ENCODE assay signal across 23 cellular contexts in genomic region chr1:23899070-23899469, GRCh38. TPM values are rescaled to one million over a fixed set of nuclear protein-coding genes. Genes with fewer than 3 reads are reported as not detected.
DNase-seq lines count a peak whose midpoint lies in the region; ATAC-seq and TF ChIP-seq lines count a peak whose summit lies in the region.
"Had no signal": no experiment of that assay in that cellular context is flagged by ENCODE, and none has a peak within 500 bp of the region (broad histone marks: within the 10 kb centered on the region; RNA-seq: fewer than 3 reads in every experiment).

No MANE protein-coding gene starts in this region.

- TF ChIP-seq CTCF in SU-DHL-6 (IDR thresholded peaks at IDR 0.05; ENCODE audit: insufficient read depth, low read length, poor library complexity, severe bottlenecking) = no peak

- peak; percentile 36 for ATAC-seq in naive thymus-derived CD4-positive, alpha-beta T cell
- no peak for ATAC-seq in GM19463 (IDR thresholded peaks at IDR 0.05; ENCODE audit: unreplicated experiment)
- ATAC-seq: heart left ventricle had no signal

- no peaks in the 10 kb centered on the region for H3K27me3 ChIP-seq in SU-DHL-6 (ENCODE audit: low read length)
- no peaks in the 10 kb centered on the region for H3K27me3 ChIP-seq in naive thymus-derived CD4-positive, alpha-beta T cell (ENCODE audit: control insufficient read depth in 2 of 2, insufficient read depth in 2 of 2, low read length in 2 of 2)

- H3K36me3 ChIP-seq in SU-DHL-6 (ENCODE audit: low read length) = no peaks in the 10 kb centered on the region
- no peaks in the 10 kb centered on the region for H3K36me3 ChIP-seq in naive thymus-derived CD4-positive, alpha-beta T cell (ENCODE audit: control insufficient read depth in 2 of 3, insufficient read depth in 3 of 3, low read length in 3 of 3)
- H3K36me3 ChIP-seq: breast epithelium, esophagus squamous epithelium, heart left ventricle, SJCRH30 had no signal

- H3K27ac Mint-ChIP-seq in naive thymus-derived CD4-positive, alpha-beta T cell = no peak overlapping the region
- H3K27ac Mint-ChIP-seq: activated naive CD4-positive, alpha-beta T cell treated with anti-CD3 and anti-CD28 coated beads, Interleukin-2, amount 50 U/mL, for 24 hours; H9; type B pancreatic cell had no signal

- H3F3A ChIP-seq in SU-DHL-6 (ENCODE audit: insufficient read depth) = peaks cover 4% of the 10 kb centered on the region; the same call in 1 of the 2 replicates

- H3K4me1 Mint-ChIP-seq in naive thymus-derived CD4-positive, alpha-beta T cell = peaks cover 7 to 28% (median 22%) of the 10 kb centered on the region in 7 donors

- intact Hi-C loops in naive thymus-derived CD4-positive, alpha-beta T cell (cut with micrococcal nuclease) = no loop called here
- intact Hi-C loops in cardiac septum (cut with DNase I) = no loop called here

- peaks cover 27% of the 10 kb centered on the region for H3K79me2 ChIP-seq in SU-DHL-6 (ENCODE audit: insufficient read depth, low read length)

- peak overlapping the region; percentile 23 for H3K27ac ChIP-seq in SU-DHL-6 (ENCODE audit: low read depth, low read length)
- H3K27ac ChIP-seq in naive thymus-derived CD4-positive, alpha-beta T cell (ENCODE audit: low read depth, low read length) = no peak overlapping the region
- H3K27ac ChIP-seq: 22Rv1, breast epithelium, C4-2B, esophagus squamous epithelium, heart left ventricle, SJCRH30 had no signal

- no peak overlapping the region for H3K4me3 Mint-ChIP-seq in naive thymus-derived CD4-positive, alpha-beta T cell
- H3K4me3 Mint-ChIP-seq: activated naive CD4-positive, alpha-beta T cell treated with anti-CD3 and anti-CD28 coated beads, Interleukin-2, amount 50 U/mL, for 24 hours; H9; type B pancreatic cell had no signal

- no peak overlapping the region for H3K9ac ChIP-seq in SU-DHL-6 (ENCODE audit: low read length)

- H3K36me3 Mint-ChIP-seq in naive thymus-derived CD4-positive, alpha-beta T cell = no peaks in the 10 kb centered on the region
- H3K36me3 Mint-ChIP-seq: activated naive CD4-positive, alpha-beta T cell treated with anti-CD3 and anti-CD28 coated beads, Interleukin-2, amount 50 U/mL, for 24 hours; type B pancreatic cell had no signal

- H4K20me1 ChIP-seq in SU-DHL-6 (ENCODE audit: low read depth, low read length) = no peaks in the 10 kb centered on the region

- CTCF ChIA-PET in naive thymus-derived CD4-positive, alpha-beta T cell (lab: Charles Lee) = no interaction called here

- DNase-seq in SIG-M5 treated with dmso at 0.1 percent for 504 hours (lab: John Stamatoyannopoulos, UW; ENCODE audit: unreplicated experiment) (peak; percentile 47), SIG-M5 (lab: John Stamatoyannopoulos, UW) (no peak), M059J (ENCODE audit: low read depth) (peak; percentile 46), NCI-H1092 treated with DMSO at 0.1 percent for 48 hours (lab: John Stamatoyannopoulos, UW) (no peak), cardiac septum (ENCODE audit: low spot score) (no peak)
- DNase-seq in naive thymus-derived CD4-positive, alpha-beta T cell = no peak
- DNase-seq: activated CD8-positive, alpha-beta memory T cell treated with anti-CD3 and anti-CD28 coated beads, Interleukin-2, amount 50 U/mL, for 48 hours; DND-41; esophagus squamous epithelium; H9; heart left ventricle; midbrain; SJCRH30; stimulated activated CD4-positive, alpha-beta T cell treated with anti-CD3 and anti-CD28 coated beads, Interleukin-2, amount 100 ng/mL, for 48 hours; stimulated activated CD8-positive, alpha-beta memory T cell treated with anti-CD3 and anti-CD28 coated beads, Interleukin-4, amount 100 ng/mL, for 48 hours had no signal

- H2AFZ ChIP-seq in SU-DHL-6 (ENCODE audit: low read depth, low read length, severe bottlenecking) = no peak overlapping the region

- POLR2A ChIA-PET in naive thymus-derived CD4-positive, alpha-beta T cell (lab: Charles Lee) = no interaction called here

- no peak overlapping the region for H3K4me2 ChIP-seq in SU-DHL-6 (ENCODE audit: low read depth, low read length, poor library complexity, severe bottlenecking)

- H3K9me2 ChIP-seq in SU-DHL-6 (replicated peaks; ENCODE audit: insufficient read depth, low read length) = no peaks in the 10 kb centered on the region

- H3K9me3 ChIP-seq in SU-DHL-6 (ENCODE audit: insufficient read depth, low read length) = no peaks in the 10 kb centered on the region
- no peaks in the 10 kb centered on the region for H3K9me3 ChIP-seq in naive thymus-derived CD4-positive, alpha-beta T cell (ENCODE audit: control insufficient read depth in 2 of 3, low read length in 3 of 3)
- H3K9me3 ChIP-seq: breast epithelium, esophagus squamous epithelium, heart left ventricle, SJCRH30 had no signal

- H3K27me3 Mint-ChIP-seq in naive thymus-derived CD4-positive, alpha-beta T cell = peaks cover 0 to 43% (median 9%) of the 10 kb centered on the region in 5 donors

- H3K4me1 ChIP-seq in naive thymus-derived CD4-positive, alpha-beta T cell (ENCODE audit: control insufficient read depth in 2 of 2, insufficient read depth in 2 of 2, low read length in 2 of 2) = peaks cover 3 to 13% of the 10 kb centered on the region in 2 donors
- H3K4me1 ChIP-seq: breast epithelium, SJCRH30 had no signal

- no peaks in the 10 kb centered on the region for H3K9me3 Mint-ChIP-seq in naive thymus-derived CD4-positive, alpha-beta T cell
- H3K9me3 Mint-ChIP-seq: activated naive CD4-positive, alpha-beta T cell treated with anti-CD3 and anti-CD28 coated beads, Interleukin-2, amount 50 U/mL, for 24 hours; H9 had no signal

- no peak overlapping the region for H3K4me3 ChIP-seq in SU-DHL-6 (ENCODE audit: insufficient read depth, low read length, poor library complexity, severe bottlenecking)
- H3K4me3 ChIP-seq in naive thymus-derived CD4-positive, alpha-beta T cell (ENCODE audit: low read length) = no peak overlapping the region
- H3K4me3 ChIP-seq: breast epithelium, esophagus squamous epithelium, heart left ventricle, SJCRH30 had no signal

RNA-seq across cellular contexts. Expression of gene CNR2, which starts 14.1 kb away (rescaled TPM):
- total RNA-seq in M059J (2014; rRNA removed; shearing (Covaris generic)) = not detected in 2 replicates
- 1 to 10 TPM in 1 of 5 experiments, under 1 TPM in 4; 0.05 to 2.8 (median 0.24) TPM for total RNA-seq in naive thymus-derived CD4-positive, alpha-beta T cell
- under 1 TPM in 1 of 2 donors, not detected in 1; 0.17 TPM for polyA plus RNA-seq in naive thymus-derived CD4-positive, alpha-beta T cell
- not detected for total RNA-seq in cardiac septum
- total RNA-seq: H9, kidney epithelial cell, SJCRH30 had no signal

RNA-seq across cellular contexts. Expression of gene FUCA1, which starts 31.0 kb away (rescaled TPM):
- 65.9 and 67.4 TPM in 2 replicates for total RNA-seq in M059J (2014; rRNA removed; shearing (Covaris generic))
- total RNA-seq in naive thymus-derived CD4-positive, alpha-beta T cell = 10 to 100 TPM in 3 of 5 experiments, 1 to 10 TPM in 2; 4.9 to 62.7 (median 16.3) TPM
- 10 to 100 TPM; 11.5 to 18.2 TPM for polyA plus RNA-seq in naive thymus-derived CD4-positive, alpha-beta T cell
- total RNA-seq in cardiac septum = 13.3 TPM

Comparison
In these comparisons a context has a peak if more than half of its experiments do, and no peak if none do; other contexts are left out.
1. DNase-seq: peak in SIG-M5 treated with dmso at 0.1 percent for 504 hours (single experiment) and M059J (single experiment); none in SIG-M5 (single experiment), naive thymus-derived CD4-positive, alpha-beta T cell (0 of 9), NCI-H1092 treated with DMSO at 0.1 percent for 48 hours (single experiment) and cardiac septum (single experiment).